ENCODE assay signal across 16 cellular contexts in the genomic region with DNA sequence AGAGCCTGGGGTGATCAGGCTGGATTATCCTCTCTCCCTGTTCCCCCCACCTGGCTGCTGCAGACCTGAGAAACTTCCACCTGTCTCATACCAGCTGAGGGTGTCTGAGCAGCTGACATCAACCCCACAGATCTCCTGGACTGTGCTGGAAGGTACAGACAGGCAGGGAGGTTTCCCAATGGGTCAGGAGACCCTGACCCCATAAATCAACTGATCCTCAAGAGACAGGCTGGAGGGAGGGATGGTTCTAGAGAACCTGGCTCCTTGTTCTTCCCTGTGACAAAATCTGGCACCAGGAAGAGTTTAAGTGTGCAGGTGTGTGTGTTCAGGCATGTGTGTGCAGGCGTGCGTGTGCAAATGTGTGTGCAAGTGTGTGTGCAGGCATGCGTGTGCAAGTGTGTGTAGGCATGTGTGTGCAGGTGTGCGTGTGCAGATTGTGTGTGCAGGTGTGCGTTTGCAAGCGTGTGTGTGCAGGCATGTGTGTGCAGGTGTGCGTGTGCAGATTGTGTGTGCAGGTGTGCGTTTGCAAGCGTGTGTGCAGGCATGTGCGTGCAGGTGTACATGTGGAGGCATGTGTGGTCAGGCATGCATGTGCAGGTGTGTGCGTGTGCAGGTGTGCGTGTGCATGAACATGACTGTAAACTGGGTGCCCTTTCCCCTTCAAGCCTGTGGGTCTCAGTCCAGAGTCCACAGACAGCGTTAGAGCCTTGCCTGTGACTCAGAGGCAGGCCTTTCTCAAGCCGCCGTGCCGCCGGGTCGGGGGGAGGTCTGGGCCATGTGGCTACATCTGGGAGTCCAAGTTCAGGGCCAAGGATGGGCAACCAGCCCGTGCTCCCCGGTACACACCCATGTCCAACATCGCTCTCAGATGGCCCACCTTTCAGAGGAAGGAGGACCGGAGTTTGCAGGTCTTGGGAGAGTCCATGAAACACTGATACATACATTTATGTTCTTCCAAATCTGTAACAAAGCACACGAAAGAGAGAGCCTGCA. TPM values are rescaled to one million over a fixed set of nuclear protein-coding genes. Genes with fewer than 3 reads are reported as not detected.
DNase-seq lines count a peak whose midpoint lies in the region; ATAC-seq, FAIRE-seq and TF ChIP-seq lines count a peak whose summit lies in the region.
"Had no signal": no experiment of that assay in that cellular context is flagged by ENCODE, and none has a peak within 500 bp of the region (broad histone marks: within the 10 kb centered on the region; RNA-seq: fewer than 3 reads in every experiment).

No MANE protein-coding gene starts in this region.

- H3K4me1 ChIP-seq in upper lobe of right lung = peaks cover 5% of the 10 kb centered on the region

- H3K4me3 ChIP-seq in bronchial epithelial cell (ENCODE audit: low read depth, low read length) (no peak overlapping the region), upper lobe of right lung (no peak overlapping the region)

- no peaks in the 10 kb centered on the region for H3K9me3 ChIP-seq in upper lobe of right lung

- DNase-seq in HTR-8/SVneo (ENCODE audit: insufficient read length, low spot score) = no peak
- no peak for DNase-seq in bronchial epithelial cell (ENCODE audit: low read depth)
- peak; percentile 92 for DNase-seq in mesenteric fat pad (ENCODE audit: low spot score)
- peak; percentile 60 for DNase-seq in upper lobe of right lung
- DNase-seq in retina = no peak
- DNase-seq in ecto neural progenitor cell (ENCODE audit: low spot score) = no peak
- no peak for DNase-seq in stimulated activated CD4-positive, alpha-beta T cell treated with anti-CD3 and anti-CD28 coated beads, Interleukin-12 subunit alpha, Interleukin-12 subunit beta, amount 100 ng/mL, for 4 hours
- DNase-seq: activated CD4-positive, alpha-beta T cell treated with anti-CD3 and anti-CD28 coated beads for 36 hours; activated T-cell treated with anti-CD3 and anti-CD28 coated beads, Interleukin-2, amount 50 U/mL, for 4 hours; CD4-positive, alpha-beta T cell; EL; NCI-H1436; stimulated activated naive CD8-positive, alpha-beta T cell treated with anti-CD3 and anti-CD28 coated beads, Interleukin-15, Interleukin-2, amounts not matched to agents 100 U/mL and 50 U/mL, for 24 hours had no signal

- intact Hi-C loops in upper lobe of right lung (cut with DNase I) = no loop called here

- H3K27ac ChIP-seq in upper lobe of right lung = no peak overlapping the region

- ATAC-seq in upper lobe of right lung (no peak), GM19467 (IDR thresholded peaks at IDR 0.05; ENCODE audit: unreplicated experiment) (no peak)
- ATAC-seq: activated CD4-positive, alpha-beta T cell treated with anti-CD3 and anti-CD28 coated beads for 36 hours; activated T-cell treated with anti-CD3 and anti-CD28 coated beads, Interleukin-2, amount 50 U/mL, for 4 hours; stimulated activated naive CD8-positive, alpha-beta T cell treated with anti-CD3 and anti-CD28 coated beads, Interleukin-15, Interleukin-2, amounts not matched to agents 100 U/mL and 50 U/mL, for 24 hours; T-cell had no signal

- H3K36me3 ChIP-seq in bronchial epithelial cell (ENCODE audit: control insufficient read depth, insufficient read depth, low read length) (no peaks in the 10 kb centered on the region), upper lobe of right lung (no peaks in the 10 kb centered on the region)

- FAIRE-seq in HTR-8/SVneo (lab: Jason Lieb, UNC) (peak; percentile 81), bronchial epithelial cell (lab: Jason Lieb, UNC) (peak; percentile 92)

- TF ChIP-seq CTCF in bronchial epithelial cell (IDR thresholded peaks at IDR 0.05; ENCODE audit: insufficient read depth, low read length, severe bottlenecking) = no peak
- no peak for TF ChIP-seq CTCF in upper lobe of right lung (IDR thresholded peaks at IDR 0.05)

- no peaks in the 10 kb centered on the region for H3K27me3 ChIP-seq in bronchial epithelial cell (ENCODE audit: control insufficient read depth, insufficient read depth, low read length)
- H3K27me3 ChIP-seq in upper lobe of right lung = no peaks in the 10 kb centered on the region

RNA-seq across cellular contexts. Expression of a gene that starts 50.1 kb away (rescaled TPM):
- total RNA-seq in bronchial epithelial cell (under 0.01 TPM in 2 replicates), mesenteric fat pad (95.5 TPM), upper lobe of right lung (231 TPM)
- total RNA-seq: activated CD4-positive, alpha-beta T cell treated with anti-CD3 and anti-CD28 coated beads for 36 hours; CD4-positive, alpha-beta T cell; NCI-H460 had no signal

Comparison
In these comparisons a context has a peak if more than half of its experiments do, and no peak if none do; other contexts are left out.
1. DNase-seq: peak in mesenteric fat pad (single experiment) and upper lobe of right lung (single experiment); none in HTR-8/SVneo (single experiment), bronchial epithelial cell (single experiment), retina (single experiment), ecto neural progenitor cell (single experiment) and stimulated activated CD4-positive, alpha-beta T cell treated with anti-CD3 and anti-CD28 coated beads, Interleukin-12 subunit alpha, Interleukin-12 subunit beta, amount 100 ng/mL, for 4 hours (single experiment).
2. RNA of a gene that starts 50.1 kb away (total RNA-seq): 231 TPM in upper lobe of right lung (single experiment) and 95.5 TPM in mesenteric fat pad (single experiment); under 0.01 TPM in bronchial epithelial cell; every median in the first group is over 10 times any median in the second.